Comparison of ENCODE assay signal across 7 cellular contexts in genomic region chr5:181159286-181160143, GRCh38. TPM values are rescaled to one million over a fixed set of nuclear protein-coding genes. Genes with fewer than 3 reads are reported as not detected.
DNase-seq lines count a peak whose midpoint lies in the region; ATAC-seq and TF ChIP-seq lines count a peak whose summit lies in the region.

No MANE protein-coding gene starts in this region.

- no peaks in the 10 kb centered on the region for H3K9me3 ChIP-seq in hepatocyte (ENCODE audit: low read depth)

- H3K4me1 ChIP-seq in hepatocyte (ENCODE audit: insufficient read depth), result no peaks in the 10 kb centered on the region

- H3K9me2 ChIP-seq in hepatocyte (replicated peaks; ENCODE audit: insufficient read depth), result no peaks in the 10 kb centered on the region

- peak overlapping the region; percentile 96 for H3K27ac Mint-ChIP-seq in T-helper 2 cell treated with Interferon-gamma antibody and Interleukin-4, amounts not matched to agents 5 μg/mL and 100 μg/mL, for 36 hours

- H3K4me2 ChIP-seq in hepatocyte, result no peak overlapping the region

- 56% methylated on average over 20 of the region's 20 CpGs for WGBS in hepatocyte (ENCODE audit: low lambda C conversion rate, missing lambda C conversion rate)

- no peaks in the 10 kb centered on the region for H3K36me3 Mint-ChIP-seq in T-helper 2 cell treated with Interferon-gamma antibody and Interleukin-4, amounts not matched to agents 5 μg/mL and 100 μg/mL, for 36 hours (ENCODE audit: low read depth)

- peaks cover 4% of the 10 kb centered on the region for H3K9me3 Mint-ChIP-seq in T-helper 2 cell treated with Interferon-gamma antibody and Interleukin-4, amounts not matched to agents 5 μg/mL and 100 μg/mL, for 36 hours

- no peaks in the 10 kb centered on the region for H3K36me3 ChIP-seq in hepatocyte (replicated peaks; ENCODE audit: insufficient read depth, low read depth)

- DNase-seq in NCI-H1694 treated with DMSO at 0.1 percent for 48 hours (lab: John Stamatoyannopoulos, UW) (peak; percentile 59), amygdala (lab: John Stamatoyannopoulos, UW) (peak in 55 of 56 donors; percentile 25 to 93 (median 75)), hepatocyte (ENCODE audit: low spot score) (peak; percentile 86)
- DNase-seq in T-helper 2 cell treated with Interferon-gamma antibody and Interleukin-4, amounts not matched to agents 5 μg/mL and 100 μg/mL, for 36 hours (ENCODE audit: low spot score), result peak; percentile 82

- H3K27me3 Mint-ChIP-seq in T-helper 2 cell treated with Interferon-gamma antibody and Interleukin-4, amounts not matched to agents 5 μg/mL and 100 μg/mL, for 36 hours (ENCODE audit: low read depth), result peaks cover under 1% of the 10 kb centered on the region

- H3K4me3 ChIP-seq in hepatocyte (no peak overlapping the region), skin epidermis (peak overlapping the region in 1 of 7 experiments; percentile 33)

- no peaks in the 10 kb centered on the region for H4K20me1 ChIP-seq in hepatocyte (ENCODE audit: insufficient read depth, poor library complexity, severe bottlenecking)

- TF ChIP-seq CTCF in hepatocyte (IDR thresholded peaks at IDR 0.05; ENCODE audit: poor library complexity), result peak; percentile 85

- H3K4me1 Mint-ChIP-seq in T-helper 2 cell treated with Interferon-gamma antibody and Interleukin-4, amounts not matched to agents 5 μg/mL and 100 μg/mL, for 36 hours (ENCODE audit: low read depth), result peaks cover 20% of the 10 kb centered on the region

- H3K4me3 Mint-ChIP-seq in T-helper 2 cell treated with Interferon-gamma antibody and Interleukin-4, amounts not matched to agents 5 μg/mL and 100 μg/mL, for 36 hours, result peak overlapping the region; percentile 68

- ATAC-seq in GM18498 (IDR thresholded peaks at IDR 0.05; ENCODE audit: unreplicated experiment) (peak; percentile 66), HG02852 (IDR thresholded peaks at IDR 0.05; ENCODE audit: unreplicated experiment) (peak; percentile 71)

- no peak overlapping the region for H2AFZ ChIP-seq in hepatocyte

- H3K27me3 ChIP-seq in hepatocyte, result peaks cover 16% of the 10 kb centered on the region

- H3K27ac ChIP-seq in hepatocyte, result no peak overlapping the region
- peak overlapping the region in 13 of 21 experiments; percentile 20 to 79 (median 67) for H3K27ac ChIP-seq in skin epidermis

- no peaks in the 10 kb centered on the region for H3K79me2 ChIP-seq in hepatocyte

RNA-seq across cellular contexts. Expression of gene OR2V2, which starts 12.1 kb away (rescaled TPM):
- not detected in 2 replicates for total RNA-seq in hepatocyte
- polyA plus RNA-seq in hepatocyte, result not detected in 2 replicates

RNA-seq across cellular contexts. Expression of gene OR2V1, which starts 28.5 kb away (rescaled TPM):
- not detected in 2 replicates for total RNA-seq in hepatocyte
- polyA plus RNA-seq in hepatocyte, result not detected in 2 replicates

RNA-seq across cellular contexts. Expression of gene TRIM7, which starts 45.5 kb away (rescaled TPM):
- total RNA-seq in hepatocyte, result not detected in 2 replicates
- 0.35 TPM in 1 of 2 replicates, not detected in the other for polyA plus RNA-seq in hepatocyte
